22 cellular contexts compared by ENCODE assay signal in genomic region chr5:168179185-168179584, GRCh38.
DNase-seq lines count a peak whose midpoint lies in the region; FAIRE-seq and TF ChIP-seq lines count a peak whose summit lies in the region.
"Had no signal": no experiment of that assay in that cellular context is flagged by ENCODE, and none has a peak within 500 bp of the region (broad histone marks: within the 10 kb centered on the region; RNA-seq: fewer than 3 reads in every experiment).

No MANE protein-coding gene starts in this region.

- POLR2A ChIA-PET in HEK293 (lab: Yijun Ruan, JAX) = no interaction called here

- FAIRE-seq in bronchial epithelial cell (lab: Jason Lieb, UNC) = no peak
- FAIRE-seq: GM18507, pancreas had no signal

- H3K36me3 ChIP-seq in HEK293 (ENCODE audit: control insufficient read depth in 2 of 2, insufficient read depth in 1 of 2, low read length in 2 of 2) (no peaks in the 10 kb centered on the region), bronchial epithelial cell (ENCODE audit: control insufficient read depth, insufficient read depth, low read length) (peaks cover 1% of the 10 kb centered on the region)
- H3K36me3 ChIP-seq: heart left ventricle, pancreas, tibial nerve had no signal

- H3K9me3 ChIP-seq in HEK293 (ENCODE audit: control insufficient read depth, insufficient read depth, low read depth, low read length) = no peaks in the 10 kb centered on the region
- H3K9me3 ChIP-seq: heart left ventricle, pancreas, SK-N-SH, tibial nerve had no signal

- no peak for TF ChIP-seq CTCF in AG10803 (conservative IDR thresholded peaks at IDR 0.05; ENCODE audit: low read length)
- no peak for TF ChIP-seq CTCF in HEK293 (tag by site-specific recombination; IDR thresholded peaks at IDR 0.05)
- no peak for TF ChIP-seq CTCF in bronchial epithelial cell (IDR thresholded peaks at IDR 0.05; ENCODE audit: insufficient read depth, low read length, severe bottlenecking)

- H3K27ac ChIP-seq in HEK293 (ENCODE audit: extremely low read depth, low read depth, low read length) = no peak overlapping the region
- H3K27ac ChIP-seq: pancreas had no signal

- CTCF ChIA-PET in HEK293 (lab: Yijun Ruan, JAX) = interaction anchor here (0.7 kb wide), 1 partner anchor 20 kb away, joined by 3 read pairs; no protein-coding TSS in a partner anchor

- H3K4me1 ChIP-seq in HEK293 (ENCODE audit: control insufficient read depth, insufficient read depth, low read length) = no peaks in the 10 kb centered on the region
- H3K4me1 ChIP-seq: pancreas had no signal

- no peaks in the 10 kb centered on the region for H3K27me3 ChIP-seq in bronchial epithelial cell (ENCODE audit: control insufficient read depth, insufficient read depth, low read length)
- H3K27me3 ChIP-seq: heart left ventricle, pancreas, tibial nerve had no signal

- no peak overlapping the region for H3K4me3 ChIP-seq in AG10803 (ENCODE audit: low read length)
- H3K4me3 ChIP-seq in HEK293 (ENCODE audit: low read depth, low read length) = no peak overlapping the region
- no peak overlapping the region for H3K4me3 ChIP-seq in bronchial epithelial cell (ENCODE audit: low read depth, low read length)
- H3K4me3 ChIP-seq: heart left ventricle, pancreas, tibial nerve had no signal

- peak; percentile 62 for DNase-seq in AG10803 (ENCODE audit: low read depth)
- peak; percentile 17 for DNase-seq in bronchial epithelial cell (ENCODE audit: low read depth)
- peak; percentile 19 for DNase-seq in kidney tubule cell (ENCODE audit: low spot score)
- no peak for DNase-seq in cerebellar nuclear complex (lab: John Stamatoyannopoulos, UW)
- DNase-seq in D341Med (ENCODE audit: low spot score) = no peak
- DNase-seq in NCI-H2107 (lab: John Stamatoyannopoulos, UW) = no peak
- no peak for DNase-seq in NCI-H187 (lab: John Stamatoyannopoulos, UW)
- DNase-seq: CD8-positive, alpha-beta memory T cell; central memory CD4-positive, alpha-beta T cell; heart left ventricle; immature natural killer cell; natural killer cell; NCI-H1930; NCI-H774; pancreas; SK-N-SH; stimulated activated CD4-positive, alpha-beta T cell treated with anti-CD3 and anti-CD28 coated beads, Interleukin-1b, Interleukin-23, amount 100 ng/mL, for 48 hours; stimulated activated naive CD4-positive, alpha-beta T cell treated with Interleukin-2 at 50 U/mL for 16 hours; T-helper 9 cell had no signal

TF ChIP-seq in HEK293, 187 proteins besides CTCF, POLR2A, EP300 and RAD21:
- peak; percentile 94 for TF ChIP-seq ZNF18 (tag by site-specific recombination; IDR thresholded peaks at IDR 0.05)
- TF ChIP-seq ZBTB17 (tag by site-specific recombination; IDR thresholded peaks at IDR 0.05) = no peak

Comparison
In these comparisons a context has a peak if more than half of its experiments do, and no peak if none do; other contexts are left out.
1. DNase-seq: peak in AG10803 (single experiment), bronchial epithelial cell (single experiment) and kidney tubule cell (single experiment); none in cerebellar nuclear complex (0 of 2), D341Med (single experiment), NCI-H2107 (single experiment) and NCI-H187 (0 of 2).